In genomic region chr1:31669786-31670582, GRCh38 we compare ENCODE assay signal across 8 cellular contexts. TPM values are rescaled to one million over a fixed set of nuclear protein-coding genes. Genes with fewer than 3 reads are reported as not detected.
DNase-seq lines count a peak whose midpoint lies in the region; ATAC-seq and TF ChIP-seq lines count a peak whose summit lies in the region.

No MANE protein-coding gene starts in this region.

- H3K79me1 ChIP-seq in H9 (ENCODE audit: insufficient read depth, low read depth, low read length, poor library complexity, severe bottlenecking) (no peaks in the 10 kb centered on the region), neuronal stem cell (ENCODE audit: low read depth, low read length) (no peaks in the 10 kb centered on the region)

- no peak overlapping the region for H3K4me3 ChIP-seq in fibroblast of the aortic adventitia (ENCODE audit: low read depth, low read length)
- H3K4me3 ChIP-seq in neuronal stem cell (ENCODE audit: low read length in 2 of 2), result no peak overlapping the region

- H2AK5ac ChIP-seq in H9 (ENCODE audit: insufficient read length, low read length) (no peak overlapping the region), neuronal stem cell (ENCODE audit: low read depth, low read length) (no peak overlapping the region)

- H3K18ac ChIP-seq in H9 (ENCODE audit: insufficient read length, low read depth, low read length) (peak overlapping the region; percentile 34), neuronal stem cell (ENCODE audit: low read length) (peak overlapping the region; percentile 75)

- H3K9me3 Mint-ChIP-seq in H9, result no peaks in the 10 kb centered on the region; a peak in 1 of 5 replicates
- no peaks in the 10 kb centered on the region for H3K9me3 Mint-ChIP-seq in activated T-helper 17 cell treated with anti-CD3 and anti-CD28 coated beads, Interleukin-2, amount 50 U/mL, for 72 hours

- H3K27me3 ChIP-seq in H9 (ENCODE audit: insufficient read depth, low read length) (no peaks in the 10 kb centered on the region), neuronal stem cell (ENCODE audit: control insufficient read depth in 3 of 3, insufficient read depth in 3 of 3, low read depth in 1 of 3, low read length in 3 of 3) (peaks cover 0 to 99% (median 0%) of the 10 kb centered on the region in 3 experiments)

- H2BK5ac ChIP-seq in H9 (ENCODE audit: insufficient read length, low read length) (no peak overlapping the region), neuronal stem cell (ENCODE audit: low read length) (no peak overlapping the region)

- no peak overlapping the region for H4K5ac ChIP-seq in H9 (ENCODE audit: insufficient read length, low read depth, low read length)

- TF ChIP-seq CTCF in H9 (conservative IDR thresholded peaks at IDR 0.05) (peak; percentile 28; the same call in 1 of the 3 replicates), fibroblast of the aortic adventitia (IDR thresholded peaks at IDR 0.05; ENCODE audit: insufficient read depth, low read length) (no peak)

- H2BK120ac ChIP-seq in H9 (ENCODE audit: low read depth, low read length, poor library complexity, severe bottlenecking) (no peak overlapping the region), neuronal stem cell (ENCODE audit: low read depth, low read length) (no peak overlapping the region)

- H4K20me1 ChIP-seq in H9 (ENCODE audit: control insufficient read depth, insufficient read depth, insufficient read length), result no peaks in the 10 kb centered on the region

- H4K91ac ChIP-seq in H9 (ENCODE audit: insufficient read length, low read depth, low read length) (no peak overlapping the region), neuronal stem cell (ENCODE audit: low read depth, low read length, poor library complexity) (peak overlapping the region; percentile 10)

- peaks cover 2% of the 10 kb centered on the region for H3K27me3 Mint-ChIP-seq in H9 (ENCODE audit: low read depth)
- H3K27me3 Mint-ChIP-seq in activated T-helper 17 cell treated with anti-CD3 and anti-CD28 coated beads, Interleukin-2, amount 50 U/mL, for 72 hours, result peaks cover 21% of the 10 kb centered on the region

- H4K8ac ChIP-seq in H9 (replicated peaks; ENCODE audit: insufficient read length, low read depth, low read length) (peak overlapping the region; percentile 23), neuronal stem cell (ENCODE audit: low read depth, low read length) (no peak overlapping the region)

- no peaks in the 10 kb centered on the region for H3K79me2 ChIP-seq in H9 (ENCODE audit: insufficient read depth, low read length)

- DNase-seq in H9 (peak; percentile 59), NCI-H510A treated with DMSO at 0.1 percent for 48 hours (lab: John Stamatoyannopoulos, UW) (peak; percentile 79), fibroblast of the aortic adventitia (ENCODE audit: low read depth) (peak; percentile 53), neuronal stem cell (ENCODE audit: low spot score) (no peak), GF-D8 (lab: John Stamatoyannopoulos, UW) (no peak), amniotic stem cell (lab: John Stamatoyannopoulos, UW) (no peak), MV-4-11 (lab: John Stamatoyannopoulos, UW) (no peak)

- H3K4me1 ChIP-seq in H9 (ENCODE audit: insufficient read depth, low read length) (no peaks in the 10 kb centered on the region; the same call in 1 of the 2 replicates), neuronal stem cell (ENCODE audit: control insufficient read depth in 2 of 2, insufficient read depth in 1 of 2, low read depth in 1 of 2, low read length in 2 of 2) (peaks cover 0 to 3% of the 10 kb centered on the region in 2 donors)

- H3K4me2 ChIP-seq in H9 (ENCODE audit: insufficient read depth, insufficient read length, low read length), result peak overlapping the region; percentile 27
- H3K4me2 ChIP-seq in neuronal stem cell (ENCODE audit: insufficient read depth, low read length, poor library complexity, severe bottlenecking), result no peak overlapping the region

- H3K4ac ChIP-seq in H9 (ENCODE audit: low read depth, low read length), result no peak overlapping the region
- no peak overlapping the region for H3K4ac ChIP-seq in neuronal stem cell (ENCODE audit: low read length)

- H3K4me3 Mint-ChIP-seq in H9, result peak overlapping the region; percentile 39 to 43; a peak in 4 of 5 replicates
- peak overlapping the region; percentile 46 for H3K4me3 Mint-ChIP-seq in activated T-helper 17 cell treated with anti-CD3 and anti-CD28 coated beads, Interleukin-2, amount 50 U/mL, for 72 hours

- H2BK15ac ChIP-seq in H9 (ENCODE audit: low read depth, low read length), result no peak overlapping the region
- H2BK15ac ChIP-seq in neuronal stem cell (ENCODE audit: low read length), result peak overlapping the region; percentile 10

- H3K36me3 ChIP-seq in neuronal stem cell (replicated peaks in 1 of 2; ENCODE audit: control insufficient read depth in 2 of 2, insufficient read depth in 2 of 2, low read length in 2 of 2), result no peaks in the 10 kb centered on the region

- H3K27ac Mint-ChIP-seq in H9, result peak overlapping the region in 1 of 3 experiments; percentile 1; a peak in 2 of 7 replicates
- peak overlapping the region; percentile 9 for H3K27ac Mint-ChIP-seq in activated T-helper 17 cell treated with anti-CD3 and anti-CD28 coated beads, Interleukin-2, amount 50 U/mL, for 72 hours

- ATAC-seq in activated T-helper 17 cell treated with anti-CD3 and anti-CD28 coated beads, Interleukin-2, amount 50 U/mL, for 72 hours (replicated peaks), result peak; percentile 23

- no peaks in the 10 kb centered on the region for H3K36me3 Mint-ChIP-seq in H9 (ENCODE audit: insufficient read depth in 1 of 3, low read depth in 3 of 3)
- no peaks in the 10 kb centered on the region for H3K36me3 Mint-ChIP-seq in activated T-helper 17 cell treated with anti-CD3 and anti-CD28 coated beads, Interleukin-2, amount 50 U/mL, for 72 hours (ENCODE audit: low read depth)

- no peak overlapping the region for H3K9ac ChIP-seq in H9 (ENCODE audit: extremely low read depth, insufficient read length, low read length)
- no peak overlapping the region for H3K9ac ChIP-seq in neuronal stem cell (ENCODE audit: low read depth, low read length, poor library complexity)

- no peak overlapping the region for H3K56ac ChIP-seq in H9 (ENCODE audit: insufficient read length, low read depth, low read length)

- no peak overlapping the region for H3T11ph ChIP-seq in H9 (ENCODE audit: low read length)

- no peaks in the 10 kb centered on the region for H3K9me3 ChIP-seq in H9 (ENCODE audit: control insufficient read depth, low read depth, low read length)
- no peaks in the 10 kb centered on the region for H3K9me3 ChIP-seq in neuronal stem cell (replicated peaks in 1 of 2; ENCODE audit: control insufficient read depth in 2 of 2, insufficient read depth in 1 of 2, low read depth in 1 of 2, low read length in 2 of 2)

- H3K27ac ChIP-seq in H9 (ENCODE audit: insufficient read length, low read depth, low read length) (no peak overlapping the region), neuronal stem cell (replicated peaks; ENCODE audit: low read length) (no peak overlapping the region)

- H3K23me2 ChIP-seq in H9 (ENCODE audit: insufficient read length, low read depth, low read length, poor library complexity, severe bottlenecking), result no peaks in the 10 kb centered on the region

- H2AFZ ChIP-seq in H9 (ENCODE audit: low read length), result no peak overlapping the region
- H2AFZ ChIP-seq in neuronal stem cell (ENCODE audit: low read length), result no peak overlapping the region

- H3K23ac ChIP-seq in H9 (ENCODE audit: insufficient read length, low read depth, low read length), result no peak overlapping the region
- peak overlapping the region; percentile 11 for H3K23ac ChIP-seq in neuronal stem cell (ENCODE audit: low read depth, low read length, poor library complexity)

- peaks cover 27 to 32% of the 10 kb centered on the region in 2 experiments for H3K4me1 Mint-ChIP-seq in H9
- peaks cover 6% of the 10 kb centered on the region for H3K4me1 Mint-ChIP-seq in activated T-helper 17 cell treated with anti-CD3 and anti-CD28 coated beads, Interleukin-2, amount 50 U/mL, for 72 hours

- WGBS in H9 (ENCODE audit: extremely low coverage, insufficient read length, low lambda C conversion rate), result no CpG with 5 or more reads among the region's 29 CpGs
- no CpG with 5 or more reads among the region's 29 CpGs for WGBS in neuronal stem cell (ENCODE audit: extremely low coverage in 2 of 2, insufficient read length in 2 of 2, insufficient replicate concordance in 1 of 2), 2 donors

- H2BK12ac ChIP-seq in H9 (ENCODE audit: insufficient read length, low read depth, low read length) (no peak overlapping the region), neuronal stem cell (ENCODE audit: low read length) (no peak overlapping the region)

- H3K14ac ChIP-seq in H9 (ENCODE audit: insufficient read depth, low read length) (peak overlapping the region; percentile 41; the same call in 1 of the 2 replicates), neuronal stem cell (ENCODE audit: low read length) (no peak overlapping the region)

- H2BK20ac ChIP-seq in H9 (ENCODE audit: low read depth, low read length, poor library complexity, severe bottlenecking), result no peak overlapping the region

RNA-seq across cellular contexts. Expression of gene PEF1, which starts 25.3 kb away (rescaled TPM):
- 40.3 and 43.3 TPM in 2 replicates for total RNA-seq in H9 (2021)
- total RNA-seq in activated T-helper 17 cell treated with anti-CD3 and anti-CD28 coated beads, Interleukin-2, amount 50 U/mL, for 72 hours, result 10 to 100 TPM; 32.7 to 51.5 TPM
- total RNA-seq in fibroblast of the aortic adventitia (ENCODE audit: low replicate concordance), result 33.3 and 59.8 TPM in 2 replicates
- polyA plus RNA-seq in neuronal stem cell (2013, experiment 1 of 2), result 43.1 TPM
- 43.8 TPM for polyA plus RNA-seq in neuronal stem cell (2013, experiment 2 of 2)

RNA-seq across cellular contexts. Expression of gene COL16A1, which starts 33.8 kb away (rescaled TPM):
- total RNA-seq in H9 (2021) (6.2 and 6.5 TPM in 2 replicates), fibroblast of the aortic adventitia (ENCODE audit: low replicate concordance) (101 and 133 TPM in 2 replicates)
- not detected for total RNA-seq in activated T-helper 17 cell treated with anti-CD3 and anti-CD28 coated beads, Interleukin-2, amount 50 U/mL, for 72 hours
- polyA plus RNA-seq in neuronal stem cell (2013, experiment 1 of 2), result 1.2 TPM
- 1.3 TPM for polyA plus RNA-seq in neuronal stem cell (2013, experiment 2 of 2)

RNA-seq across cellular contexts. Expression of gene HCRTR1, which starts 52.5 kb away (rescaled TPM):
- total RNA-seq in H9 (2021), result not detected in 2 replicates
- not detected for total RNA-seq in activated T-helper 17 cell treated with anti-CD3 and anti-CD28 coated beads, Interleukin-2, amount 50 U/mL, for 72 hours
- total RNA-seq in fibroblast of the aortic adventitia (ENCODE audit: low replicate concordance), result 0.18 TPM in 1 of 2 replicates, not detected in the other
- 0.28 TPM for polyA plus RNA-seq in neuronal stem cell (2013, experiment 1 of 2)
- polyA plus RNA-seq in neuronal stem cell (2013, experiment 2 of 2), result 0.22 TPM

Comparison
In these comparisons a context has a peak if more than half of its experiments do, and no peak if none do; other contexts are left out.
1. DNase-seq: peak in H9 (single experiment), NCI-H510A treated with DMSO at 0.1 percent for 48 hours (single experiment) and fibroblast of the aortic adventitia (single experiment); none in neuronal stem cell (single experiment), GF-D8 (single experiment), amniotic stem cell (single experiment) and MV-4-11 (single experiment).
2. RNA of gene COL16A1, which starts 33.8 kb away (total RNA-seq): 101 to 133 TPM in fibroblast of the aortic adventitia; 6.2 to 6.5 TPM in H9 and not detected in activated T-helper 17 cell treated with anti-CD3 and anti-CD28 coated beads, Interleukin-2, amount 50 U/mL, for 72 hours; every median in the first group is over 10 times any median in the second.